ENCODE assay signal across 8 cellular contexts in the genomic region with DNA sequence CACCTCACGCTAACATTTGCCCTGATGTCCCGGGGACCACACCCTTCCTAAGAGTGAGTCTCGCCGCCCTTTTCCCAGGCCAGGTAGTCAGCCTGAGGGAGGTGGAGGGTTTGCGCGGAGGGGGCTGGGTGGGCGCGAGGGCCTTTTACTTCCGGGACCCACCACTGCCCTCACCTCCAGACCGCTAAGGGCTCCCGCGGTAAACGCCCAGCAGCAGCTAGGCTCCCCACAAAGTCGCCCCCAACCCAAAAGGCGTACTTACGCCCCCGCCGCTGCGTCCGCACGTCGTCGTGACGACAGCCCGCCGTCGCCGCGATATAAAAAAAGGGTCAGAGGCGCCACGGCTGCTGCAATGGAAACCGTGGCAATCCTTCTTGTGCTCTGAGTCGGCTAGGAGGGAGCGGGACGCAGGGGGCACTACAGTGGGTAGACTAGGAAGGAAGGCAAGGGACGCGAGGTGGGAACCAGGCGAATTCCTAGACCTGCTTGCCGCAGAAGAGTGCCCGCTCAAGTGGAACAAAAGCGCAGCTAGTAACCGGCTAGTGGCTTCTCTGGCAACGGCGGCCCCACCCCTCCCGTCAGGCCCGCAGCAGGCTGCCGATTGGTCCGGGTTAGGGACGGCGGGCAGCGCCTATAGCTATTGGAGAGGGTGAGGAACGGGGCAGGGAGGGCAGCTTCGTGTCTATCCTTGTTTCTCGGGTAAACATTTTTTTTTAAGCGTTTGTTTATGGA. TPM values are rescaled to one million over a fixed set of nuclear protein-coding genes. Genes with fewer than 3 reads are reported as not detected.
DNase-seq lines count a peak whose midpoint lies in the region; ATAC-seq and TF ChIP-seq lines count a peak whose summit lies in the region.

A gene with protein sequence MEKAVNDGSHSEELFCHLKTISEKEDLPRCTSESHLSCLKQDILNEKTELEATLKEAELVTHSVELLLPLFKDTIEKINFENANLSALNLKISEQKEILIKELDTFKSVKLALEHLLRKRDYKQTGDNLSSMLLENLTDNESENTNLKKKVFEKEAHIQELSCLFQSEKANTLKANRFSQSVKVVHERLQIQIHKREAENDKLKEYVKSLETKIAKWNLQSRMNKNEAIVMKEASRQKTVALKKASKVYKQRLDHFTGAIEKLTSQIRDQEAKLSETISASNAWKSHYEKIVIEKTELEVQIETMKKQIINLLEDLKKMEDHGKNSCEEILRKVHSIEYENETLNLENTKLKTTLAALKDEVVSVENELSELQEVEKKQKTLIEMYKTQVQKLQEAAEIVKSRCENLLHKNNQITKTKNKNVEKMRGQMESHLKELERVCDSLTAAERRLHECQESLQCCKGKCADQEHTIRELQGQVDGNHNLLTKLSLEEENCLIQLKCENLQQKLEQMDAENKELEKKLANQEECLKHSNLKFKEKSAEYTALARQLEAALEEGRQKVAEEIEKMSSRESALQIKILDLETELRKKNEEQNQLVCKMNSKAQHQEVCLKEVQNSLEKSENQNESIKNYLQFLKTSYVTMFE (minus strand): TSS at position 553 of the 732 bp plus-strand sequence. CDS start 9,296 bp downstream, outside the sequence.

- H3K27ac ChIP-seq in temporal lobe (ENCODE audit: low read depth, low read length): peak within 1 kb of the TSS; percentile 19

- DNase-seq in GM04504 (ENCODE audit: low read depth): peak; percentile 57
- peak; percentile 60 for DNase-seq in NCI-H1092 (lab: John Stamatoyannopoulos, UW)
- peak; percentile 84 for DNase-seq in germinal center (ENCODE audit: low spot score)
- DNase-seq in occipital lobe (lab: John Stamatoyannopoulos, UW): peak; percentile 92

- H3K36me3 Mint-ChIP-seq in activated naive CD4-positive, alpha-beta T cell treated with anti-CD3 and anti-CD28 coated beads, Interleukin-2, amount 50 U/mL, for 24 hours: peaks cover 5% of the 10 kb centered on the region

- H3K27ac Mint-ChIP-seq in activated naive CD4-positive, alpha-beta T cell treated with anti-CD3 and anti-CD28 coated beads, Interleukin-2, amount 50 U/mL, for 24 hours: peak within 1 kb of the TSS; percentile 94

- ATAC-seq in HG02588 (IDR thresholded peaks at IDR 0.05; ENCODE audit: unreplicated experiment): peak; percentile 100
- ATAC-seq in SK-N-SH treated with all-trans-retinoic acid at 6 μM for 48 hours: peak; percentile 100

- peaks cover 57% of the 10 kb centered on the region for H3K4me1 Mint-ChIP-seq in activated naive CD4-positive, alpha-beta T cell treated with anti-CD3 and anti-CD28 coated beads, Interleukin-2, amount 50 U/mL, for 24 hours

- H3K27me3 Mint-ChIP-seq in activated naive CD4-positive, alpha-beta T cell treated with anti-CD3 and anti-CD28 coated beads, Interleukin-2, amount 50 U/mL, for 24 hours: no peaks in the 10 kb centered on the region

- no peaks in the 10 kb centered on the region for H3K9me3 Mint-ChIP-seq in activated naive CD4-positive, alpha-beta T cell treated with anti-CD3 and anti-CD28 coated beads, Interleukin-2, amount 50 U/mL, for 24 hours

- H3K4me3 Mint-ChIP-seq in activated naive CD4-positive, alpha-beta T cell treated with anti-CD3 and anti-CD28 coated beads, Interleukin-2, amount 50 U/mL, for 24 hours: peak within 1 kb of the TSS; percentile 98

TF ChIP-seq in SK-N-SH treated with all-trans-retinoic acid at 6 μM for 48 hours, 23 proteins besides CTCF, POLR2A, EP300 and RAD21:
- TF ChIP-seq, protein P1, sequence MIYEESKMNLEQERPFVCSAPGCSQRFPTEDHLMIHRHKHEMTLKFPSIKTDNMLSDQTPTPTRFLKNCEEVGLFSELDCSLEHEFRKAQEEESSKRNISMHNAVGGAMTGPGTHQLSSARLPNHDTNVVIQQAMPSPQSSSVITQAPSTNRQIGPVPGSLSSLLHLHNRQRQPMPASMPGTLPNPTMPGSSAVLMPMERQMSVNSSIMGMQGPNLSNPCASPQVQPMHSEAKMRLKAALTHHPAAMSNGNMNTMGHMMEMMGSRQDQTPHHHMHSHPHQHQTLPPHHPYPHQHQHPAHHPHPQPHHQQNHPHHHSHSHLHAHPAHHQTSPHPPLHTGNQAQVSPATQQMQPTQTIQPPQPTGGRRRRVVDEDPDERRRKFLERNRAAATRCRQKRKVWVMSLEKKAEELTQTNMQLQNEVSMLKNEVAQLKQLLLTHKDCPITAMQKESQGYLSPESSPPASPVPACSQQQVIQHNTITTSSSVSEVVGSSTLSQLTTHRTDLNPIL (CRISPR knock-in tag; IDR thresholded peaks at IDR 0.05; ENCODE audit: low read depth): no peak
- no peak for TF ChIP-seq OSR1 (CRISPR knock-in tag; IDR thresholded peaks at IDR 0.05)
- no peak for TF ChIP-seq ARNTL (CRISPR knock-in tag; IDR thresholded peaks at IDR 0.05; ENCODE audit: borderline replicate concordance, low read depth)
- TF ChIP-seq GLIS3 (CRISPR knock-in tag; IDR thresholded peaks at IDR 0.05): no peak
- TF ChIP-seq, protein P2, sequence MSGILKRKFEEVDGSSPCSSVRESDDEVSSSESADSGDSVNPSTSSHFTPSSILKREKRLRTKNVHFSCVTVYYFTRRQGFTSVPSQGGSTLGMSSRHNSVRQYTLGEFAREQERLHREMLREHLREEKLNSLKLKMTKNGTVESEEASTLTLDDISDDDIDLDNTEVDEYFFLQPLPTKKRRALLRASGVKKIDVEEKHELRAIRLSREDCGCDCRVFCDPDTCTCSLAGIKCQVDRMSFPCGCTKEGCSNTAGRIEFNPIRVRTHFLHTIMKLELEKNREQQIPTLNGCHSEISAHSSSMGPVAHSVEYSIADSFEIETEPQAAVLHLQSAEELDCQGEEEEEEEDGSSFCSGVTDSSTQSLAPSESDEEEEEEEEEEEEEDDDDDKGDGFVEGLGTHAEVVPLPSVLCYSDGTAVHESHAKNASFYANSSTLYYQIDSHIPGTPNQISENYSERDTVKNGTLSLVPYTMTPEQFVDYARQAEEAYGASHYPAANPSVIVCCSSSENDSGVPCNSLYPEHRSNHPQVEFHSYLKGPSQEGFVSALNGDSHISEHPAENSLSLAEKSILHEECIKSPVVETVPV (CRISPR knock-in tag; IDR thresholded peaks at IDR 0.05): no peak
- TF ChIP-seq BACH2 (CRISPR knock-in tag; IDR thresholded peaks at IDR 0.05; ENCODE audit: borderline replicate concordance): no peak
- no peak for TF ChIP-seq ZNF565 (CRISPR knock-in tag; conservative IDR thresholded peaks at IDR 0.05; ENCODE audit: low read depth)
- TF ChIP-seq RARB (CRISPR knock-in tag; IDR thresholded peaks at IDR 0.05): no peak
- no peak for TF ChIP-seq PPARA (CRISPR knock-in tag; IDR thresholded peaks at IDR 0.05; ENCODE audit: borderline replicate concordance)
- TF ChIP-seq TOX (CRISPR knock-in tag; IDR thresholded peaks at IDR 0.05; ENCODE audit: borderline replicate concordance): no peak
- TF ChIP-seq, protein P3, sequence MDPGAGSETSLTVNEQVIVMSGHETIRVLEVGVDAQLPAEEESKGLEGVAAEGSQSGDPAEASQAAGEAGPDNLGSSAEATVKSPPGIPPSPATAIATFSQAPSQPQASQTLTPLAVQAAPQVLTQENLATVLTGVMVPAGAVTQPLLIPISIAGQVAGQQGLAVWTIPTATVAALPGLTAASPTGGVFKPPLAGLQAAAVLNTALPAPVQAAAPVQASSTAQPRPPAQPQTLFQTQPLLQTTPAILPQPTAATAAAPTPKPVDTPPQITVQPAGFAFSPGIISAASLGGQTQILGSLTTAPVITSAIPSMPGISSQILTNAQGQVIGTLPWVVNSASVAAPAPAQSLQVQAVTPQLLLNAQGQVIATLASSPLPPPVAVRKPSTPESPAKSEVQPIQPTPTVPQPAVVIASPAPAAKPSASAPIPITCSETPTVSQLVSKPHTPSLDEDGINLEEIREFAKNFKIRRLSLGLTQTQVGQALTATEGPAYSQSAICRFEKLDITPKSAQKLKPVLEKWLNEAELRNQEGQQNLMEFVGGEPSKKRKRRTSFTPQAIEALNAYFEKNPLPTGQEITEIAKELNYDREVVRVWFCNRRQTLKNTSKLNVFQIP (CRISPR knock-in tag; IDR thresholded peaks at IDR 0.05; ENCODE audit: borderline replicate concordance, low read depth): no peak
- TF ChIP-seq SNAI2 (CRISPR knock-in tag; IDR thresholded peaks at IDR 0.05): no peak
- TF ChIP-seq ISL1 (CRISPR knock-in tag; IDR thresholded peaks at IDR 0.05): no peak
- no peak for TF ChIP-seq ZNF8 (CRISPR knock-in tag; IDR thresholded peaks at IDR 0.05)
- TF ChIP-seq ZC3H10 (CRISPR knock-in tag; IDR thresholded peaks at IDR 0.05): no peak
- no peak for TF ChIP-seq CSDC2 (CRISPR knock-in tag; IDR thresholded peaks at IDR 0.05)
- TF ChIP-seq ESRRG (CRISPR knock-in tag; IDR thresholded peaks at IDR 0.05): no peak

RNA-seq across cellular contexts. Expression of the gene that starts here (rescaled TPM):
- total RNA-seq in occipital lobe (100 TPM), temporal lobe (57.0 TPM)

Comparison
In these comparisons a context has a peak if more than half of its experiments do, and no peak if none do; other contexts are left out.
1. Peak in every context shown above with its lines: DNase-seq, ATAC-seq and H3K27ac ChIP-seq.